Comparison of ENCODE assay signal across 27 cellular contexts in genomic region chr9:132560604-132561304, GRCh38. TPM values are rescaled to one million over a fixed set of nuclear protein-coding genes. Genes with fewer than 3 reads are reported as not detected.
DNase-seq lines count a peak whose midpoint lies in the region; ATAC-seq and TF ChIP-seq lines count a peak whose summit lies in the region.
"Had no signal": no experiment of that assay in that cellular context is flagged by ENCODE, and none has a peak within 500 bp of the region (broad histone marks: within the 10 kb centered on the region; RNA-seq: fewer than 3 reads in every experiment).

No MANE protein-coding gene starts in this region.

- H3K9me3 ChIP-seq in cardiac muscle cell (ENCODE audit: low read depth) = no peaks in the 10 kb centered on the region
- H3K9me3 ChIP-seq in transverse colon = no peaks in the 10 kb centered on the region
- H3K9me3 ChIP-seq: left lung, mucosa of descending colon, stomach, tibial nerve had no signal

- in situ Hi-C loops in transverse colon (cut with MboI; ENCODE audit: low pct_ligation_motif_present in 1 of 4, low pct_unique_long_range_greater_than_20kb in 1 of 4, low sequenced_read_pairs in 3 of 4) = no loop called here

- no peak for TF ChIP-seq POLR2A in transverse colon (IDR thresholded peaks at IDR 0.05)
- no peak for TF ChIP-seq POLR2A in lower leg skin (IDR thresholded peaks at IDR 0.05)

- TF ChIP-seq EP300 in transverse colon (IDR thresholded peaks at IDR 0.05; ENCODE audit: low read depth) = no peak

- H3K4me3 ChIP-seq in cardiac muscle cell (no peak overlapping the region), transverse colon (no peak overlapping the region), lower leg skin (ENCODE audit: low read depth, poor library complexity, severe bottlenecking) (no peak overlapping the region)
- H3K4me3 ChIP-seq: dorsolateral prefrontal cortex, left lung, mucosa of descending colon, stomach, tibial nerve had no signal

- DNase-seq in NCI-H1417 (lab: John Stamatoyannopoulos, UW) (peak in 2 of 3 experiments; percentile 46 to 65), NCI-H1417 treated with DMSO at 0.1 percent for 48 hours (lab: John Stamatoyannopoulos, UW) (no peak), NCI-H524 (lab: John Stamatoyannopoulos, UW) (peak; percentile 93 to 96), cardiac muscle cell (ENCODE audit: low read depth in 1 of 2, low spot score in 1 of 2) (peak in 1 of 2 donors; percentile 45), pons (ENCODE audit: low spot score) (peak; percentile 41), transverse colon (no peak), lower leg skin (ENCODE audit: low spot score in 2 of 2) (no peak)
- DNase-seq: 8988T; activated CD4-positive, alpha-beta memory T cell treated with anti-CD3 and anti-CD28 coated beads, Interleukin-2, amount 10 ng/mL, durations not matched to agents 7 days and 5 days; activated CD4-positive, CD25-positive, alpha-beta regulatory T cell; activated gamma-delta T cell; activated T-cell treated with anti-CD3 and anti-CD28 coated beads for 4 hours; CD8-positive, alpha-beta T cell; GDM1; left lung; mucosa of descending colon; stimulated activated CD4-positive, alpha-beta T cell treated with anti-CD3 and anti-CD28 coated beads, Interleukin-12 subunit alpha, Interleukin-12 subunit beta, amount 100 ng/mL, for 4 hours; stomach; T1000 had no signal

- H3K27ac ChIP-seq in cardiac muscle cell = peak overlapping the region; percentile 5
- H3K27ac ChIP-seq in transverse colon = no peak overlapping the region
- H3K27ac ChIP-seq: dorsolateral prefrontal cortex, left lung, stomach, tibial nerve had no signal

- WGBS in transverse colon (ENCODE audit: low coverage in 1 of 2), 2 donors = 0 to 44% methylated on average over 2 to 14 of the region's 14 CpGs
- 30 to 34% methylated on average over 14 of the region's 14 CpGs for WGBS in lower leg skin, 2 donors

- H3K36me3 ChIP-seq in cardiac muscle cell (no peaks in the 10 kb centered on the region), transverse colon (no peaks in the 10 kb centered on the region)
- H3K36me3 ChIP-seq: left lung, stomach, tibial nerve had no signal

- H3K27me3 ChIP-seq in cardiac muscle cell (no peaks in the 10 kb centered on the region), transverse colon (peaks cover 48% of the 10 kb centered on the region)

- no peak for TF ChIP-seq CTCF in cardiac muscle cell (IDR thresholded peaks at IDR 0.05; ENCODE audit: low read depth, low read length)
- no peak for TF ChIP-seq CTCF in transverse colon (IDR thresholded peaks at IDR 0.05)
- no peak for TF ChIP-seq CTCF in lower leg skin (IDR thresholded peaks at IDR 0.05)

- no peak for ATAC-seq in GM21717 (IDR thresholded peaks at IDR 0.05; ENCODE audit: unreplicated experiment)
- ATAC-seq: CD8-positive, alpha-beta T cell; HCT116; left lung; mucosa of descending colon had no signal

- H3K4me1 ChIP-seq in cardiac muscle cell (ENCODE audit: low read depth) (peaks cover 26% of the 10 kb centered on the region), transverse colon (no peaks in the 10 kb centered on the region)
- H3K4me1 ChIP-seq: left lung, stomach, tibial nerve had no signal

- intact Hi-C loops in transverse colon (cut with DNase I; ENCODE audit: low total_unique reads) (no loop called here), lower leg skin (cut with DNase I; ENCODE audit: low total_unique reads) (no loop called here)

RNA-seq across cellular contexts. Expression of gene BARHL1, which starts 21.7 kb away (rescaled TPM):
- total RNA-seq in cardiac muscle cell (not detected in 2 replicates), transverse colon (not detected), lower leg skin (not detected)
- not detected in 2 replicates for polyA plus RNA-seq in cardiac muscle cell
- total RNA-seq: activated CD4-positive, alpha-beta memory T cell treated with anti-CD3 and anti-CD28 coated beads, Interleukin-2, amount 10 ng/mL, durations not matched to agents 7 days and 5 days; bronchial epithelial cell; CD8-positive, alpha-beta T cell; dorsolateral prefrontal cortex; endothelial cell of umbilical vein; left lung; mucosa of descending colon; neural crest cell; RPMI7951; stomach; tibial nerve had no signal
- polyA plus RNA-seq: endothelial cell of umbilical vein, stomach had no signal

Comparison
In these comparisons a context has a peak if more than half of its experiments do, and no peak if none do; other contexts are left out.
1. DNase-seq: peak in NCI-H1417 (2 of 3), NCI-H524 (2 of 2) and pons (single experiment); none in NCI-H1417 treated with DMSO at 0.1 percent for 48 hours (single experiment), transverse colon (single experiment) and lower leg skin (0 of 2).